ENCODE assay signal across 8 cellular contexts in the genomic region with DNA sequence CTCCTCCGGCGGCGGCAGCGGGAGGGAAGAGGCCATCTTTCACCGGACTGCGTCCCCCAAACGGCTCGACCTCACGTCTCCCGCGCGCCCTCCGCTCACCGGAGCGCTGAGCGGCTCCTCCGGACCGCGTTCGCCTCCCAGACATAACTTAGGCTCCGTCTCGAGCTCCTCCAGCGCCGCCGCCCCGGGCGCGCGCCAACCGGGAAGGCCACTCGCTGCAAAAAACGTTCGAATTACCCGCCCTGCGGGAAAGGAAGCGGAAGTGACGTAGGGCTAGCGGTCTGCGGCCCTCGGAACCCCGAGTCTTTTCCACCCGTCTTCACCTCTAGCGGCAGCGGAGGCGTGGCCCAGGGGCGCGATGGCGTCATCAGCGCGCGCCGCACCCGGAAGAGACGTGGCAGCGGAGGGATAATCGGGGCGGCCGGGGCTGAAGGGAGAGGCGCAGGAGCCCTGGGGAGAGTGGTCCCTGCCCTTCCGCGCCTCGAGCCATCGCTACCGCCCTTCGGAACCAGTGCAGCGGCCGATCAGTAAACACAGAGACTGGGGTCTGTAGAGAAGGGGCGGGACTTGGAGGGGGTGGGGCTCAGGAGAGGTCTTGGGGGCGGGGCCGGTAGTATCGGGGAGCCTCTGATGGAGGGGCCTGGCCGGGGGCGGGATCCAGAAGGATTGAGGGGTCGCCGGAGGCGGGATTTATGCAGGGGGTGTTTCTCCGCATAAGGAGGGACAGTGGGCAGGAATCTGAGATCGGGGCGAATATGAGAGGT.
DNase-seq lines count a peak whose midpoint lies in the region; ATAC-seq and TF ChIP-seq lines count a peak whose summit lies in the region.

A gene with protein sequence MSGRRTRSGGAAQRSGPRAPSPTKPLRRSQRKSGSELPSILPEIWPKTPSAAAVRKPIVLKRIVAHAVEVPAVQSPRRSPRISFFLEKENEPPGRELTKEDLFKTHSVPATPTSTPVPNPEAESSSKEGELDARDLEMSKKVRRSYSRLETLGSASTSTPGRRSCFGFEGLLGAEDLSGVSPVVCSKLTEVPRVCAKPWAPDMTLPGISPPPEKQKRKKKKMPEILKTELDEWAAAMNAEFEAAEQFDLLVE (minus strand): TSS at position 207 of the 764 bp plus-strand sequence. CDS start 62 bp downstream, at position 145.
TSS of gene ZFPL1 (plus strand) at position 389 of the 764 bp plus-strand sequence. CDS start 477 bp downstream, outside the sequence.

- H3K27me3 ChIP-seq in GM06990 (replicated peaks; ENCODE audit: control insufficient read depth, insufficient read depth, low read length) = no peaks in the 10 kb centered on the region

- H3K36me3 ChIP-seq in GM06990 (ENCODE audit: control insufficient read depth, insufficient read depth, low read length) = peaks cover 24% of the 10 kb centered on the region

- H3K27me3 Mint-ChIP-seq in activated naive CD4-positive, alpha-beta T cell treated with anti-CD3 and anti-CD28 coated beads, Interleukin-2, amount 50 U/mL, for 24 hours = no peaks in the 10 kb centered on the region

- no peak for TF ChIP-seq CTCF in GM06990 (IDR thresholded peaks at IDR 0.05; ENCODE audit: insufficient read depth, low read length, poor library complexity, severe bottlenecking)

- peaks cover 4% of the 10 kb centered on the region for H3K36me3 Mint-ChIP-seq in activated naive CD4-positive, alpha-beta T cell treated with anti-CD3 and anti-CD28 coated beads, Interleukin-2, amount 50 U/mL, for 24 hours

- peak within 1 kb of the TSS; percentile 95 for H3K4me3 Mint-ChIP-seq in activated naive CD4-positive, alpha-beta T cell treated with anti-CD3 and anti-CD28 coated beads, Interleukin-2, amount 50 U/mL, for 24 hours

- no peaks in the 10 kb centered on the region for H3K9me3 Mint-ChIP-seq in activated naive CD4-positive, alpha-beta T cell treated with anti-CD3 and anti-CD28 coated beads, Interleukin-2, amount 50 U/mL, for 24 hours

- ATAC-seq in HG02588 (IDR thresholded peaks at IDR 0.05; ENCODE audit: unreplicated experiment) = peak; percentile 80
- peak; percentile 88 for ATAC-seq in SK-N-SH treated with all-trans-retinoic acid at 6 μM for 48 hours

- peak within 1 kb of the TSS; percentile 73 for H3K4me3 ChIP-seq in GM06990 (replicated peaks; ENCODE audit: low read depth, low read length)

- H3K27ac Mint-ChIP-seq in activated naive CD4-positive, alpha-beta T cell treated with anti-CD3 and anti-CD28 coated beads, Interleukin-2, amount 50 U/mL, for 24 hours = peak within 1 kb of the TSS; percentile 98

- DNase-seq in GM06990 (ENCODE audit: extremely low read depth, insufficient read length) = peak; percentile 97
- peak; percentile 98 for DNase-seq in NCI-H1092 treated with DMSO at 0.1 percent for 48 hours (lab: John Stamatoyannopoulos, UW)
- DNase-seq in germinal center (ENCODE audit: low spot score) = peak; percentile 98
- peak; percentile 75 for DNase-seq in non-pigmented ciliary epithelial cell (ENCODE audit: low read depth)
- peak; percentile 98 for DNase-seq in superior temporal gyrus (ENCODE audit: extremely low spot score)

- peaks cover 15% of the 10 kb centered on the region for H3K4me1 Mint-ChIP-seq in activated naive CD4-positive, alpha-beta T cell treated with anti-CD3 and anti-CD28 coated beads, Interleukin-2, amount 50 U/mL, for 24 hours

TF ChIP-seq in SK-N-SH treated with all-trans-retinoic acid at 6 μM for 48 hours, 23 proteins besides CTCF, POLR2A, EP300 and RAD21:
- no peak for TF ChIP-seq ESRRG (CRISPR knock-in tag; IDR thresholded peaks at IDR 0.05)
- no peak for TF ChIP-seq CSRNP3 (CRISPR knock-in tag; IDR thresholded peaks at IDR 0.05)
- TF ChIP-seq, protein P1, sequence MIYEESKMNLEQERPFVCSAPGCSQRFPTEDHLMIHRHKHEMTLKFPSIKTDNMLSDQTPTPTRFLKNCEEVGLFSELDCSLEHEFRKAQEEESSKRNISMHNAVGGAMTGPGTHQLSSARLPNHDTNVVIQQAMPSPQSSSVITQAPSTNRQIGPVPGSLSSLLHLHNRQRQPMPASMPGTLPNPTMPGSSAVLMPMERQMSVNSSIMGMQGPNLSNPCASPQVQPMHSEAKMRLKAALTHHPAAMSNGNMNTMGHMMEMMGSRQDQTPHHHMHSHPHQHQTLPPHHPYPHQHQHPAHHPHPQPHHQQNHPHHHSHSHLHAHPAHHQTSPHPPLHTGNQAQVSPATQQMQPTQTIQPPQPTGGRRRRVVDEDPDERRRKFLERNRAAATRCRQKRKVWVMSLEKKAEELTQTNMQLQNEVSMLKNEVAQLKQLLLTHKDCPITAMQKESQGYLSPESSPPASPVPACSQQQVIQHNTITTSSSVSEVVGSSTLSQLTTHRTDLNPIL (CRISPR knock-in tag; IDR thresholded peaks at IDR 0.05; ENCODE audit: low read depth) = no peak
- no peak for TF ChIP-seq OSR1 (CRISPR knock-in tag; IDR thresholded peaks at IDR 0.05)
- TF ChIP-seq ZC3H10 (CRISPR knock-in tag; IDR thresholded peaks at IDR 0.05) = no peak
- no peak for TF ChIP-seq ZNF70 (CRISPR knock-in tag; IDR thresholded peaks at IDR 0.05)
- TF ChIP-seq, protein P2, sequence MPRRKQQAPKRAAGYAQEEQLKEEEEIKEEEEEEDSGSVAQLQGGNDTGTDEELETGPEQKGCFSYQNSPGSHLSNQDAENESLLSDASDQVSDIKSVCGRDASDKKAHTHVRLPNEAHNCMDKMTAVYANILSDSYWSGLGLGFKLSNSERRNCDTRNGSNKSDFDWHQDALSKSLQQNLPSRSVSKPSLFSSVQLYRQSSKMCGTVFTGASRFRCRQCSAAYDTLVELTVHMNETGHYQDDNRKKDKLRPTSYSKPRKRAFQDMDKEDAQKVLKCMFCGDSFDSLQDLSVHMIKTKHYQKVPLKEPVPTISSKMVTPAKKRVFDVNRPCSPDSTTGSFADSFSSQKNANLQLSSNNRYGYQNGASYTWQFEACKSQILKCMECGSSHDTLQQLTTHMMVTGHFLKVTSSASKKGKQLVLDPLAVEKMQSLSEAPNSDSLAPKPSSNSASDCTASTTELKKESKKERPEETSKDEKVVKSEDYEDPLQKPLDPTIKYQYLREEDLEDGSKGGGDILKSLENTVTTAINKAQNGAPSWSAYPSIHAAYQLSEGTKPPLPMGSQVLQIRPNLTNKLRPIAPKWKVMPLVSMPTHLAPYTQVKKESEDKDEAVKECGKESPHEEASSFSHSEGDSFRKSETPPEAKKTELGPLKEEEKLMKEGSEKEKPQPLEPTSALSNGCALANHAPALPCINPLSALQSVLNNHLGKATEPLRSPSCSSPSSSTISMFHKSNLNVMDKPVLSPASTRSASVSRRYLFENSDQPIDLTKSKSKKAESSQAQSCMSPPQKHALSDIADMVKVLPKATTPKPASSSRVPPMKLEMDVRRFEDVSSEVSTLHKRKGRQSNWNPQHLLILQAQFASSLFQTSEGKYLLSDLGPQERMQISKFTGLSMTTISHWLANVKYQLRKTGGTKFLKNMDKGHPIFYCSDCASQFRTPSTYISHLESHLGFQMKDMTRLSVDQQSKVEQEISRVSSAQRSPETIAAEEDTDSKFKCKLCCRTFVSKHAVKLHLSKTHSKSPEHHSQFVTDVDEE (CRISPR knock-in tag; IDR thresholded peaks at IDR 0.05) = no peak
- no peak for TF ChIP-seq ZNF8 (CRISPR knock-in tag; IDR thresholded peaks at IDR 0.05)
- no peak for TF ChIP-seq GLIS3 (CRISPR knock-in tag; IDR thresholded peaks at IDR 0.05)
- no peak for TF ChIP-seq ZNF565 (CRISPR knock-in tag; conservative IDR thresholded peaks at IDR 0.05; ENCODE audit: low read depth)
- TF ChIP-seq ZFP3 (CRISPR knock-in tag; IDR thresholded peaks at IDR 0.05) = no peak

Comparison
In these comparisons a context has a peak if more than half of its experiments do, and no peak if none do; other contexts are left out.
1. Peak in every context shown above with its lines: DNase-seq, ATAC-seq and H3K4me3 ChIP-seq.